ENCODE assay signal across 21 cellular contexts in genomic region chr9:79353856-79354520, GRCh38.
DNase-seq lines count a peak whose midpoint lies in the region; ATAC-seq, FAIRE-seq and TF ChIP-seq lines count a peak whose summit lies in the region.
"Had no signal": no experiment of that assay in that cellular context is flagged by ENCODE, and none has a peak within 500 bp of the region (broad histone marks: within the 10 kb centered on the region; RNA-seq: fewer than 3 reads in every experiment).

No MANE protein-coding gene starts in this region.

- H3K9ac ChIP-seq in astrocyte (ENCODE audit: low read length), result no peak overlapping the region

- H3K9me3 ChIP-seq in astrocyte (ENCODE audit: insufficient read depth, low read depth, low read length) (no peaks in the 10 kb centered on the region), gastroesophageal sphincter (no peaks in the 10 kb centered on the region)
- H3K9me3 ChIP-seq: stomach, uterus had no signal

- ATAC-seq in gastroesophageal sphincter, result no peak
- ATAC-seq in GM21717 (IDR thresholded peaks at IDR 0.05; ENCODE audit: unreplicated experiment), result no peak
- ATAC-seq: activated naive CD4-positive, alpha-beta T cell treated with anti-CD3 and anti-CD28 coated beads, Interleukin-2, amount 50 U/mL, for 72 hours; HCT116 had no signal

- H3K9me3 Mint-ChIP-seq in HFFc6, result no peaks in the 10 kb centered on the region
- no peaks in the 10 kb centered on the region for H3K9me3 Mint-ChIP-seq in astrocyte (ENCODE audit: unreplicated experiment)
- H3K9me3 Mint-ChIP-seq: activated naive CD4-positive, alpha-beta T cell treated with anti-CD3 and anti-CD28 coated beads, Interleukin-2, amount 50 U/mL, for 72 hours; CD8-positive, alpha-beta memory T cell; central memory CD8-positive, alpha-beta T cell had no signal

- H3K27me3 Mint-ChIP-seq in HFFc6 (ENCODE audit: insufficient read depth) (no peaks in the 10 kb centered on the region), astrocyte (ENCODE audit: low read depth, unreplicated experiment) (no peaks in the 10 kb centered on the region)

- H3K4me1 Mint-ChIP-seq in HFFc6 (ENCODE audit: low read depth) (peaks cover 41% of the 10 kb centered on the region), astrocyte (ENCODE audit: low read depth, unreplicated experiment) (peaks cover 12% of the 10 kb centered on the region)
- H3K4me1 Mint-ChIP-seq: central memory CD8-positive, alpha-beta T cell had no signal

- no peaks in the 10 kb centered on the region for H4K20me1 ChIP-seq in astrocyte (ENCODE audit: insufficient read depth, low read length)

- H3K36me3 Mint-ChIP-seq in HFFc6 (ENCODE audit: low read depth) (no peaks in the 10 kb centered on the region; the same call in 1 of the 2 replicates), astrocyte (ENCODE audit: low read depth, unreplicated experiment) (no peaks in the 10 kb centered on the region)
- H3K36me3 Mint-ChIP-seq: activated naive CD4-positive, alpha-beta T cell treated with anti-CD3 and anti-CD28 coated beads, Interleukin-2, amount 50 U/mL, for 72 hours; CD8-positive, alpha-beta memory T cell had no signal

- peak overlapping the region; percentile 86 for H3K27ac Mint-ChIP-seq in HFFc6
- peak overlapping the region; percentile 68 for H3K27ac Mint-ChIP-seq in astrocyte (ENCODE audit: unreplicated experiment)
- H3K27ac Mint-ChIP-seq: activated naive CD4-positive, alpha-beta T cell treated with anti-CD3 and anti-CD28 coated beads, Interleukin-2, amount 50 U/mL, for 72 hours had no signal

- peak; percentile 25 for DNase-seq in ACHN
- peak; percentile 67 for DNase-seq in HFFc6
- peak; percentile 89 for DNase-seq in astrocyte (ENCODE audit: low read depth)
- peak; percentile 83 for DNase-seq in iris pigment epithelial cell (ENCODE audit: low read depth)
- DNase-seq in amygdala (lab: John Stamatoyannopoulos, UW), result no peak
- DNase-seq in GM12892 (ENCODE audit: insufficient read length), result no peak
- DNase-seq: activated CD4-positive, alpha-beta T cell treated with anti-CD3 and anti-CD28 coated beads, Interleukin-2, amount 50 U/mL, for 1 hour; CD8-positive, alpha-beta memory T cell; glutamatergic neuron; NCI-H2029 treated with DMSO at 0.1 percent for 48 hours; NCI-H510A treated with DMSO at 0.1 percent for 48 hours; retina; stomach; uterus had no signal

- no peak for TF ChIP-seq EP300 in gastroesophageal sphincter (IDR thresholded peaks at IDR 0.05)

- H3K27me3 ChIP-seq in astrocyte (ENCODE audit: insufficient read depth, low read length), result no peaks in the 10 kb centered on the region
- H3K27me3 ChIP-seq in gastroesophageal sphincter, result no peaks in the 10 kb centered on the region
- H3K27me3 ChIP-seq: stomach, uterus had no signal

- TF ChIP-seq POLR2A in GM12892 (IDR thresholded peaks at IDR 0.05; ENCODE audit: low read depth, low read length) (no peak), gastroesophageal sphincter (IDR thresholded peaks at IDR 0.05) (no peak)

- H3K36me3 ChIP-seq in astrocyte (ENCODE audit: insufficient read depth, low read length) (no peaks in the 10 kb centered on the region), gastroesophageal sphincter (no peaks in the 10 kb centered on the region)
- H3K36me3 ChIP-seq: stomach, uterus had no signal

- H3K27ac ChIP-seq in astrocyte (ENCODE audit: low read depth, low read length) (peak overlapping the region; percentile 29), gastroesophageal sphincter (no peak overlapping the region)
- H3K27ac ChIP-seq: stomach, uterus had no signal

- H3K4me1 ChIP-seq in astrocyte (ENCODE audit: insufficient read depth, low read length), result peaks cover 4% of the 10 kb centered on the region
- H3K4me1 ChIP-seq in gastroesophageal sphincter, result no peaks in the 10 kb centered on the region
- H3K4me1 ChIP-seq: uterus had no signal

- TF ChIP-seq CTCF in HFFc6 (IDR thresholded peaks at IDR 0.05) (no peak), astrocyte (IDR thresholded peaks at IDR 0.05; ENCODE audit: insufficient read depth, low read depth, low read length) (no peak), gastroesophageal sphincter (IDR thresholded peaks at IDR 0.05) (no peak)

- peak overlapping the region; percentile 42 for H3K4me2 ChIP-seq in astrocyte (ENCODE audit: low read length)

- no peak overlapping the region for H3K4me3 ChIP-seq in astrocyte (ENCODE audit: insufficient read depth, low read depth, low read length)
- no peak overlapping the region for H3K4me3 ChIP-seq in gastroesophageal sphincter
- H3K4me3 ChIP-seq: stomach, uterus had no signal

- no peaks in the 10 kb centered on the region for H3K79me2 ChIP-seq in astrocyte (ENCODE audit: insufficient read depth, low read length)

- 78 to 86% methylated on average over 2 of the region's 2 CpGs for WGBS in gastroesophageal sphincter (ENCODE audit: low coverage in 1 of 2), 2 donors

- FAIRE-seq in astrocyte (lab: Jason Lieb, UNC) (no peak), GM12892 (lab: Jason Lieb, UNC) (no peak)
- FAIRE-seq: GM12891, keratinocyte had no signal

- no peak overlapping the region for H2AFZ ChIP-seq in astrocyte (ENCODE audit: low read depth, low read length)

- in situ Hi-C loops in ACHN (cut with HindIII; ENCODE audit: low pct_ligation_motif_present, low pct_unique_long_range_greater_than_20kb, low sequenced_read_pairs), result no loop called here

- H3K4me3 Mint-ChIP-seq in HFFc6 (peak overlapping the region; percentile 60), astrocyte (ENCODE audit: unreplicated experiment) (no peak overlapping the region)
- H3K4me3 Mint-ChIP-seq: CD8-positive, alpha-beta memory T cell; central memory CD8-positive, alpha-beta T cell had no signal

Comparison
In these comparisons a context has a peak if more than half of its experiments do, and no peak if none do; other contexts are left out.
1. DNase-seq: peak in ACHN (single experiment), HFFc6 (single experiment), astrocyte (single experiment) and iris pigment epithelial cell (single experiment); none in amygdala (0 of 56) and GM12892 (single experiment).